1 cellular context compared by ENCODE assay signal in genomic region chr9:135990468-135991429, GRCh38.
TF ChIP-seq lines count a peak whose summit lies in the region.

No MANE protein-coding gene starts in this region.

TF ChIP-seq in HepG2, 621 proteins besides CTCF, POLR2A, EP300 and RAD21 (continued from another document and continues in another):
- TF ChIP-seq, protein P1, sequence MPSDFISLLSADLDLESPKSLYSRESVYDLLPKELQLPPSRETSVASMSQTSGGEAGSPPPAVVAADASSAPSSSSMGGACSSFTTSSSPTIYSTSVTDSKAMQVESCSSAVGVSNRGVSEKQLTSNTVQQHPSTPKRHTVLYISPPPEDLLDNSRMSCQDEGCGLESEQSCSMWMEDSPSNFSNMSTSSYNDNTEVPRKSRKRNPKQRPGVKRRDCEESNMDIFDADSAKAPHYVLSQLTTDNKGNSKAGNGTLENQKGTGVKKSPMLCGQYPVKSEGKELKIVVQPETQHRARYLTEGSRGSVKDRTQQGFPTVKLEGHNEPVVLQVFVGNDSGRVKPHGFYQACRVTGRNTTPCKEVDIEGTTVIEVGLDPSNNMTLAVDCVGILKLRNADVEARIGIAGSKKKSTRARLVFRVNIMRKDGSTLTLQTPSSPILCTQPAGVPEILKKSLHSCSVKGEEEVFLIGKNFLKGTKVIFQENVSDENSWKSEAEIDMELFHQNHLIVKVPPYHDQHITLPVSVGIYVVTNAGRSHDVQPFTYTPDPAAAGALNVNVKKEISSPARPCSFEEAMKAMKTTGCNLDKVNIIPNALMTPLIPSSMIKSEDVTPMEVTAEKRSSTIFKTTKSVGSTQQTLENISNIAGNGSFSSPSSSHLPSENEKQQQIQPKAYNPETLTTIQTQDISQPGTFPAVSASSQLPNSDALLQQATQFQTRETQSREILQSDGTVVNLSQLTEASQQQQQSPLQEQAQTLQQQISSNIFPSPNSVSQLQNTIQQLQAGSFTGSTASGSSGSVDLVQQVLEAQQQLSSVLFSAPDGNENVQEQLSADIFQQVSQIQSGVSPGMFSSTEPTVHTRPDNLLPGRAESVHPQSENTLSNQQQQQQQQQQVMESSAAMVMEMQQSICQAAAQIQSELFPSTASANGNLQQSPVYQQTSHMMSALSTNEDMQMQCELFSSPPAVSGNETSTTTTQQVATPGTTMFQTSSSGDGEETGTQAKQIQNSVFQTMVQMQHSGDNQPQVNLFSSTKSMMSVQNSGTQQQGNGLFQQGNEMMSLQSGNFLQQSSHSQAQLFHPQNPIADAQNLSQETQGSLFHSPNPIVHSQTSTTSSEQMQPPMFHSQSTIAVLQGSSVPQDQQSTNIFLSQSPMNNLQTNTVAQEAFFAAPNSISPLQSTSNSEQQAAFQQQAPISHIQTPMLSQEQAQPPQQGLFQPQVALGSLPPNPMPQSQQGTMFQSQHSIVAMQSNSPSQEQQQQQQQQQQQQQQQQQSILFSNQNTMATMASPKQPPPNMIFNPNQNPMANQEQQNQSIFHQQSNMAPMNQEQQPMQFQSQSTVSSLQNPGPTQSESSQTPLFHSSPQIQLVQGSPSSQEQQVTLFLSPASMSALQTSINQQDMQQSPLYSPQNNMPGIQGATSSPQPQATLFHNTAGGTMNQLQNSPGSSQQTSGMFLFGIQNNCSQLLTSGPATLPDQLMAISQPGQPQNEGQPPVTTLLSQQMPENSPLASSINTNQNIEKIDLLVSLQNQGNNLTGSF (CRISPR knock-in tag; IDR thresholded peaks at IDR 0.05), result no peak
- TF ChIP-seq ZNF562 (CRISPR knock-in tag; IDR thresholded peaks at IDR 0.05; ENCODE audit: borderline replicate concordance) (no peak), SIX1 (CRISPR knock-in tag; IDR thresholded peaks at IDR 0.05; ENCODE audit: borderline replicate concordance) (no peak), ZNF883 (CRISPR knock-in tag; IDR thresholded peaks at IDR 0.05; ENCODE audit: not compliant biosample characterization) (peak; percentile 25), MLLT10 (CRISPR knock-in tag; IDR thresholded peaks at IDR 0.05) (no peak), BHLHE40 (IDR thresholded peaks at IDR 0.05; ENCODE audit: low read length) (no peak), HNF1B (CRISPR knock-in tag; IDR thresholded peaks at IDR 0.05) (0 out of 2 replicates have a peak, but pooled peaks have one; percentile 26), HES4 (CRISPR knock-in tag; IDR thresholded peaks at IDR 0.05; ENCODE audit: borderline replicate concordance) (no peak), HHEX (CRISPR knock-in tag; IDR thresholded peaks at IDR 0.05) (no peak), USF2 (IDR thresholded peaks at IDR 0.05; ENCODE audit: low read depth, low read length) (no peak), USF2 (CRISPR knock-in tag; IDR thresholded peaks at IDR 0.05; ENCODE audit: borderline replicate concordance) (no peak), HCFC1 (IDR thresholded peaks at IDR 0.05; ENCODE audit: low read depth, low read length) (no peak), PPARG (CRISPR knock-in tag; conservative IDR thresholded peaks at IDR 0.05) (no peak), HIVEP1 (CRISPR knock-in tag; IDR thresholded peaks at IDR 0.05) (no peak), MEIS2 (CRISPR knock-in tag; IDR thresholded peaks at IDR 0.05) (no peak), CENPBD1 (CRISPR knock-in tag; IDR thresholded peaks at IDR 0.05; ENCODE audit: borderline replicate concordance, low read depth) (no peak), GATA4 (IDR thresholded peaks at IDR 0.05; ENCODE audit: borderline replicate concordance, low read depth) (no peak), ZSCAN25 (CRISPR knock-in tag; IDR thresholded peaks at IDR 0.05) (peak; percentile 94), ZSCAN20 (CRISPR knock-in tag; IDR thresholded peaks at IDR 0.05; ENCODE audit: borderline replicate concordance) (no peak), ZBTB14 (CRISPR knock-in tag; IDR thresholded peaks at IDR 0.05) (no peak), ZNF180 (CRISPR knock-in tag; IDR thresholded peaks at IDR 0.05; ENCODE audit: borderline replicate concordance, low read depth) (no peak), SMAD3 (CRISPR knock-in tag; IDR thresholded peaks at IDR 0.05) (no peak), RARA (CRISPR knock-in tag; IDR thresholded peaks at IDR 0.05) (peak; percentile 38; the same call in 1 of the 2 replicates), ZFAT (CRISPR knock-in tag; conservative IDR thresholded peaks at IDR 0.05) (no peak), ZNF782 (CRISPR knock-in tag; IDR thresholded peaks at IDR 0.05; ENCODE audit: borderline replicate concordance) (no peak)
- TF ChIP-seq, protein P2, sequence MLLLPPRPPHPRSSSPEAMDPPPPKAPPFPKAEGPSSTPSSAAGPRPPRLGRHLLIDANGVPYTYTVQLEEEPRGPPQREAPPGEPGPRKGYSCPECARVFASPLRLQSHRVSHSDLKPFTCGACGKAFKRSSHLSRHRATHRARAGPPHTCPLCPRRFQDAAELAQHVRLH (CRISPR knock-in tag; IDR thresholded peaks at IDR 0.05; ENCODE audit: borderline replicate concordance, low read depth), result no peak
- TF ChIP-seq, protein P3, sequence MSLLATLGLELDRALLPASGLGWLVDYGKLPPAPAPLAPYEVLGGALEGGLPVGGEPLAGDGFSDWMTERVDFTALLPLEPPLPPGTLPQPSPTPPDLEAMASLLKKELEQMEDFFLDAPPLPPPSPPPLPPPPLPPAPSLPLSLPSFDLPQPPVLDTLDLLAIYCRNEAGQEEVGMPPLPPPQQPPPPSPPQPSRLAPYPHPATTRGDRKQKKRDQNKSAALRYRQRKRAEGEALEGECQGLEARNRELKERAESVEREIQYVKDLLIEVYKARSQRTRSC (CRISPR knock-in tag; IDR thresholded peaks at IDR 0.05; ENCODE audit: low read depth), result no peak
- TF ChIP-seq, protein P4, sequence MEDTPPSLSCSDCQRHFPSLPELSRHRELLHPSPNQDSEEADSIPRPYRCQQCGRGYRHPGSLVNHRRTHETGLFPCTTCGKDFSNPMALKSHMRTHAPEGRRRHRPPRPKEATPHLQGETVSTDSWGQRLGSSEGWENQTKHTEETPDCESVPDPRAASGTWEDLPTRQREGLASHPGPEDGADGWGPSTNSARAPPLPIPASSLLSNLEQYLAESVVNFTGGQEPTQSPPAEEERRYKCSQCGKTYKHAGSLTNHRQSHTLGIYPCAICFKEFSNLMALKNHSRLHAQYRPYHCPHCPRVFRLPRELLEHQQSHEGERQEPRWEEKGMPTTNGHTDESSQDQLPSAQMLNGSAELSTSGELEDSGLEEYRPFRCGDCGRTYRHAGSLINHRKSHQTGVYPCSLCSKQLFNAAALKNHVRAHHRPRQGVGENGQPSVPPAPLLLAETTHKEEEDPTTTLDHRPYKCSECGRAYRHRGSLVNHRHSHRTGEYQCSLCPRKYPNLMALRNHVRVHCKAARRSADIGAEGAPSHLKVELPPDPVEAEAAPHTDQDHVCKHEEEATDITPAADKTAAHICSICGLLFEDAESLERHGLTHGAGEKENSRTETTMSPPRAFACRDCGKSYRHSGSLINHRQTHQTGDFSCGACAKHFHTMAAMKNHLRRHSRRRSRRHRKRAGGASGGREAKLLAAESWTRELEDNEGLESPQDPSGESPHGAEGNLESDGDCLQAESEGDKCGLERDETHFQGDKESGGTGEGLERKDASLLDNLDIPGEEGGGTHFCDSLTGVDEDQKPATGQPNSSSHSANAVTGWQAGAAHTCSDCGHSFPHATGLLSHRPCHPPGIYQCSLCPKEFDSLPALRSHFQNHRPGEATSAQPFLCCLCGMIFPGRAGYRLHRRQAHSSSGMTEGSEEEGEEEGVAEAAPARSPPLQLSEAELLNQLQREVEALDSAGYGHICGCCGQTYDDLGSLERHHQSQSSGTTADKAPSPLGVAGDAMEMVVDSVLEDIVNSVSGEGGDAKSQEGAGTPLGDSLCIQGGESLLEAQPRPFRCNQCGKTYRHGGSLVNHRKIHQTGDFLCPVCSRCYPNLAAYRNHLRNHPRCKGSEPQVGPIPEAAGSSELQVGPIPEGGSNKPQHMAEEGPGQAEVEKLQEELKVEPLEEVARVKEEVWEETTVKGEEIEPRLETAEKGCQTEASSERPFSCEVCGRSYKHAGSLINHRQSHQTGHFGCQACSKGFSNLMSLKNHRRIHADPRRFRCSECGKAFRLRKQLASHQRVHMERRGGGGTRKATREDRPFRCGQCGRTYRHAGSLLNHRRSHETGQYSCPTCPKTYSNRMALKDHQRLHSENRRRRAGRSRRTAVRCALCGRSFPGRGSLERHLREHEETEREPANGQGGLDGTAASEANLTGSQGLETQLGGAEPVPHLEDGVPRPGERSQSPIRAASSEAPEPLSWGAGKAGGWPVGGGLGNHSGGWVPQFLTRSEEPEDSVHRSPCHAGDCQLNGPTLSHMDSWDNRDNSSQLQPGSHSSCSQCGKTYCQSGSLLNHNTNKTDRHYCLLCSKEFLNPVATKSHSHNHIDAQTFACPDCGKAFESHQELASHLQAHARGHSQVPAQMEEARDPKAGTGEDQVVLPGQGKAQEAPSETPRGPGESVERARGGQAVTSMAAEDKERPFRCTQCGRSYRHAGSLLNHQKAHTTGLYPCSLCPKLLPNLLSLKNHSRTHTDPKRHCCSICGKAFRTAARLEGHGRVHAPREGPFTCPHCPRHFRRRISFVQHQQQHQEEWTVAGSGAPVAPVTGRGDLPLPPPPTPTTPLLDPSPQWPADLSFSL (CRISPR knock-in tag; IDR thresholded peaks at IDR 0.05), result no peak
- TF ChIP-seq, protein P5, sequence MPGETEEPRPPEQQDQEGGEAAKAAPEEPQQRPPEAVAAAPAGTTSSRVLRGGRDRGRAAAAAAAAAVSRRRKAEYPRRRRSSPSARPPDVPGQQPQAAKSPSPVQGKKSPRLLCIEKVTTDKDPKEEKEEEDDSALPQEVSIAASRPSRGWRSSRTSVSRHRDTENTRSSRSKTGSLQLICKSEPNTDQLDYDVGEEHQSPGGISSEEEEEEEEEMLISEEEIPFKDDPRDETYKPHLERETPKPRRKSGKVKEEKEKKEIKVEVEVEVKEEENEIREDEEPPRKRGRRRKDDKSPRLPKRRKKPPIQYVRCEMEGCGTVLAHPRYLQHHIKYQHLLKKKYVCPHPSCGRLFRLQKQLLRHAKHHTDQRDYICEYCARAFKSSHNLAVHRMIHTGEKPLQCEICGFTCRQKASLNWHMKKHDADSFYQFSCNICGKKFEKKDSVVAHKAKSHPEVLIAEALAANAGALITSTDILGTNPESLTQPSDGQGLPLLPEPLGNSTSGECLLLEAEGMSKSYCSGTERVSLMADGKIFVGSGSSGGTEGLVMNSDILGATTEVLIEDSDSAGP (CRISPR knock-in tag; IDR thresholded peaks at IDR 0.05; ENCODE audit: borderline replicate concordance), result no peak; the same call in 1 of the 2 replicates
- TF ChIP-seq, protein P6, sequence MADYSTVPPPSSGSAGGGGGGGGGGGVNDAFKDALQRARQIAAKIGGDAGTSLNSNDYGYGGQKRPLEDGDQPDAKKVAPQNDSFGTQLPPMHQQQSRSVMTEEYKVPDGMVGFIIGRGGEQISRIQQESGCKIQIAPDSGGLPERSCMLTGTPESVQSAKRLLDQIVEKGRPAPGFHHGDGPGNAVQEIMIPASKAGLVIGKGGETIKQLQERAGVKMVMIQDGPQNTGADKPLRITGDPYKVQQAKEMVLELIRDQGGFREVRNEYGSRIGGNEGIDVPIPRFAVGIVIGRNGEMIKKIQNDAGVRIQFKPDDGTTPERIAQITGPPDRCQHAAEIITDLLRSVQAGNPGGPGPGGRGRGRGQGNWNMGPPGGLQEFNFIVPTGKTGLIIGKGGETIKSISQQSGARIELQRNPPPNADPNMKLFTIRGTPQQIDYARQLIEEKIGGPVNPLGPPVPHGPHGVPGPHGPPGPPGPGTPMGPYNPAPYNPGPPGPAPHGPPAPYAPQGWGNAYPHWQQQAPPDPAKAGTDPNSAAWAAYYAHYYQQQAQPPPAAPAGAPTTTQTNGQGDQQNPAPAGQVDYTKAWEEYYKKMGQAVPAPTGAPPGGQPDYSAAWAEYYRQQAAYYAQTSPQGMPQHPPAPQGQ (CRISPR knock-in tag; IDR thresholded peaks at IDR 0.05; ENCODE audit: borderline replicate concordance), result 0 out of 2 replicates have a peak, but pooled peaks have one; percentile 17
